ENCODE assay signal across 9 cellular contexts in genomic region chr5:122182491-122182921, GRCh38. TPM values are rescaled to one million over a fixed set of nuclear protein-coding genes. Genes with fewer than 3 reads are reported as not detected.
A peak's percentile ranks its signal among the peaks of the same experiment; 100 is the strongest.
DNase-seq lines count a peak whose midpoint lies in the region; ATAC-seq, FAIRE-seq and TF ChIP-seq lines count a peak whose summit lies in the region.
"Had no signal": no experiment of that assay in that cellular context is flagged by ENCODE, and none has a peak within 500 bp of the region (broad histone marks: within the 10 kb centered on the region; RNA-seq: fewer than 3 reads in every experiment).

No MANE protein-coding gene starts in this region.

- 0 out of 2 replicates have a peak, but pooled peaks cover 2% of the 10 kb centered on the region for H3K4me1 ChIP-seq in BE2C

- no peaks in the 10 kb centered on the region for H3K36me3 Mint-ChIP-seq in activated CD8-positive, alpha-beta T cell treated with anti-CD3 and anti-CD28 coated beads for 36 hours (ENCODE audit: low read depth)

- CTCF ChIA-PET in activated CD8-positive, alpha-beta T cell treated with anti-CD3 and anti-CD28 coated beads for 36 hours (lab: Charles Lee), result no interaction called here

- no peaks in the 10 kb centered on the region for H3K9me3 ChIP-seq in BE2C

- POLR2A ChIA-PET in activated CD8-positive, alpha-beta T cell treated with anti-CD3 and anti-CD28 coated beads for 36 hours (lab: Charles Lee), result no interaction called here

- TF ChIP-seq CTCF in bronchial epithelial cell (IDR thresholded peaks at IDR 0.05; ENCODE audit: insufficient read depth, low read length, severe bottlenecking) (no peak), lower leg skin (IDR thresholded peaks at IDR 0.05) (no peak), BE2C (IDR thresholded peaks at IDR 0.05; ENCODE audit: low read depth, low read length) (no peak)
- TF ChIP-seq CTCF in activated CD8-positive, alpha-beta T cell treated with anti-CD3 and anti-CD28 coated beads for 36 hours (IDR thresholded peaks at IDR 0.05), result no peak

- DNase-seq in NCI-H1105 treated with DMSO at 0.1 percent for 48 hours (lab: John Stamatoyannopoulos, UW) (peak; percentile 60), bronchial epithelial cell (ENCODE audit: low read depth) (peak; percentile 96), lower leg skin (ENCODE audit: low spot score in 2 of 2) (peak; percentile 71 to 86), ureter (ENCODE audit: low spot score) (peak; percentile 51), BE2C (no peak)
- DNase-seq in activated CD8-positive, alpha-beta T cell treated with anti-CD3 and anti-CD28 coated beads for 36 hours, result no peak
- DNase-seq: NCI-H510A, small intestine had no signal

- H3K4me3 ChIP-seq in bronchial epithelial cell (ENCODE audit: low read depth, low read length) (no peak overlapping the region), lower leg skin (ENCODE audit: low read depth, poor library complexity, severe bottlenecking) (no peak overlapping the region), BE2C (ENCODE audit: low read depth, low read length) (no peak overlapping the region)

- peaks cover 5% of the 10 kb centered on the region for H3K9me3 Mint-ChIP-seq in activated CD8-positive, alpha-beta T cell treated with anti-CD3 and anti-CD28 coated beads for 36 hours

- H3K4me3 Mint-ChIP-seq in activated CD8-positive, alpha-beta T cell treated with anti-CD3 and anti-CD28 coated beads for 36 hours, result no peak overlapping the region

- no peak for ATAC-seq in HG03460 (IDR thresholded peaks at IDR 0.05; ENCODE audit: unreplicated experiment)
- ATAC-seq in activated CD8-positive, alpha-beta T cell treated with anti-CD3 and anti-CD28 coated beads for 36 hours, result no peak

- TF ChIP-seq POLR2A in lower leg skin (IDR thresholded peaks at IDR 0.05), result no peak

- peaks cover 10% of the 10 kb centered on the region for H3K27me3 Mint-ChIP-seq in activated CD8-positive, alpha-beta T cell treated with anti-CD3 and anti-CD28 coated beads for 36 hours

- no peak overlapping the region for H3K27ac Mint-ChIP-seq in activated CD8-positive, alpha-beta T cell treated with anti-CD3 and anti-CD28 coated beads for 36 hours

- H3K4me1 Mint-ChIP-seq in activated CD8-positive, alpha-beta T cell treated with anti-CD3 and anti-CD28 coated beads for 36 hours (ENCODE audit: low read depth), result peaks cover 7% of the 10 kb centered on the region

- H3K27me3 ChIP-seq in bronchial epithelial cell (ENCODE audit: control insufficient read depth, insufficient read depth, low read length), result no peaks in the 10 kb centered on the region
- H3K27me3 ChIP-seq in BE2C, result no peaks in the 10 kb centered on the region

- WGBS in lower leg skin, 2 donors, result 9 to 17% methylated on average over 7 of the region's 7 CpGs

- no peaks in the 10 kb centered on the region for H3K36me3 ChIP-seq in bronchial epithelial cell (ENCODE audit: control insufficient read depth, insufficient read depth, low read length)
- no peaks in the 10 kb centered on the region for H3K36me3 ChIP-seq in BE2C

- intact Hi-C loops in lower leg skin (cut with DNase I; ENCODE audit: low total_unique reads), result no loop called here
- intact Hi-C loops in activated CD8-positive, alpha-beta T cell treated with anti-CD3 and anti-CD28 coated beads for 36 hours (cut with micrococcal nuclease), result no loop called here

- FAIRE-seq in bronchial epithelial cell (lab: Jason Lieb, UNC), result peak; percentile 13
- FAIRE-seq: small intestine had no signal

RNA-seq across cellular contexts. Expression of gene ZNF474, which starts 53.2 kb away (rescaled TPM):
- total RNA-seq in bronchial epithelial cell, result 0.13 and 0.26 TPM in 2 replicates
- under 1 TPM in 3 of 4 donors, not detected in 1; 0.15 to 0.91 (median 0.68) TPM for total RNA-seq in lower leg skin
- 0.26 TPM for total RNA-seq in ureter
- not detected for total RNA-seq in activated CD8-positive, alpha-beta T cell treated with anti-CD3 and anti-CD28 coated beads for 36 hours
- polyA plus RNA-seq in BE2C (2012; ENCODE audit: insufficient read depth, insufficient read length, low read depth), result not detected

Comparison
In these comparisons a context has a peak if more than half of its experiments do, and no peak if none do; other contexts are left out.
1. DNase-seq: peak in NCI-H1105 treated with DMSO at 0.1 percent for 48 hours (single experiment), bronchial epithelial cell (single experiment), lower leg skin (2 of 2) and ureter (single experiment); none in activated CD8-positive, alpha-beta T cell treated with anti-CD3 and anti-CD28 coated beads for 36 hours (single experiment) and BE2C (single experiment).